Comparison of ENCODE assay signal across 1 cellular context in the genomic region with DNA sequence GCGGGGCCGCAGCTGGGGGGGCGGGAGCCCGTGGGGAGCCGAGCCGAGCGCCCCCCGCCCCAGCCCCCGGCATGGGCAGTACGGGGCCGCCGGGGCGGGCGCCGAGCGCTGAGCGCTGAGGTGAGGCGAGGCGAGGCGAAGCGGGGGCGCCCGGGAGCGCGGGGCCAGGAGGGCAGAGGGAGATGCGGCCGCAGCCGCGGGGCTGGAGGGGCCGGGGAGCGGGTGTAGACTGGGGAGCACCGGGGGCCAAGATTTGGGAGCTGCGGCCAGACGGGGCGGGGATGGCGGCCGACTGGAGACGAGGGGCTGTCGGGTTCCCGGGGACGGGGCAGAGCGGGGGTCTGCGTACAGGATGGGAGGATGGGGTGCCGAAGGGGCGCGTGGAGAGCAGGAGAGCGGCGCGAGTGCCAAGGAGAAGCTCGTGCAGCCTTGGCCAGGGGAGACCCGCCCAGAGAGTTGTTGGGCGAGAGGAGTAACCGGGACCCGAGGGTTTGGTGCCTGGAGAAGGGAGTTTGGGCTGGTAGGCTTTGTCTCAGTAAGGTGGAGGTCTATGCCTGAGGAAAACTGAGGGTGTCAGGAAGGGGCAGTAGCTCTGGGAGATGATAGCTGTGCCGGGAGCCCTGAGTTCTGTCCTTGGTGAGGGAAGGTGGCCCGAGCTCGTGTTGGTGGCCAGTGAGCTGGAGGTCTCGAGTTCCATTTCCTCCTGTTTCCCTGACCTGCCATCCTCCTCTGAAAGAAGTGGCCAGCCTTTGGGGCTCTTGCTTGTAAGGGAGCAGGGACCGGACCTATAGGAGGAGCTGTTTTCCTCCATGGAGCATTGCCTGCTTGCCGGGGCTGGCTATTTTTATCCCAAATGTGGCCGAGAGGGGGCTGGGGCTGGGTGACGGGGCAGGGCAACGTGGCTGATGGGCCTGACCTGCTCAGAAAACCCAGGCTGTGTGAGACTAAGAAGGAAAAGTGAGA.
A peak's percentile ranks its signal among the peaks of the same experiment; 100 is the strongest.
TF ChIP-seq lines count a peak whose summit lies in the region.

No MANE protein-coding gene starts in this region.

TF ChIP-seq in HEK293, 187 proteins besides CTCF, POLR2A, EP300 and RAD21 (continued from another document):
- peak; percentile 23; the same call in 1 of the 2 replicates for TF ChIP-seq MZF1 (tag by site-specific recombination; IDR thresholded peaks at IDR 0.05; ENCODE audit: borderline replicate concordance)
- TF ChIP-seq GLI2 (tag by site-specific recombination; IDR thresholded peaks at IDR 0.05; ENCODE audit: borderline replicate concordance, low read depth), result no peak
- TF ChIP-seq SCRT2 (tag by site-specific recombination; IDR thresholded peaks at IDR 0.05), result no peak
- no peak for TF ChIP-seq ZNF138 (tag by site-specific recombination; IDR thresholded peaks at IDR 0.05; ENCODE audit: borderline replicate concordance)
- TF ChIP-seq ZEB2 (tag by site-specific recombination; IDR thresholded peaks at IDR 0.05), result no peak
- TF ChIP-seq ZNF423 (tag by site-specific recombination; IDR thresholded peaks at IDR 0.05), result no peak
- TF ChIP-seq ZNF394 (tag by site-specific recombination; IDR thresholded peaks at IDR 0.05; ENCODE audit: borderline replicate concordance), result peak; percentile 52; the same call in 1 of the 2 replicates
- TF ChIP-seq KLF16 (tag by site-specific recombination; IDR thresholded peaks at IDR 0.05), result 0 out of 2 replicates have a peak, but pooled peaks have one; percentile 18
- 0 out of 2 replicates have a peak, but pooled peaks have one; percentile 27 for TF ChIP-seq ZXDB (tag by site-specific recombination; IDR thresholded peaks at IDR 0.05)
- no peak for TF ChIP-seq ZNF169 (tag by site-specific recombination; IDR thresholded peaks at IDR 0.05)
- TF ChIP-seq KLF9 (tag by site-specific recombination; IDR thresholded peaks at IDR 0.05; ENCODE audit: low read depth), result 0 out of 2 replicates have a peak, but pooled peaks have one; percentile 53
- peak; percentile 78; the same call in 1 of the 2 replicates for TF ChIP-seq IKZF3 (tag by site-specific recombination; IDR thresholded peaks at IDR 0.05)
- TF ChIP-seq, protein P1, sequence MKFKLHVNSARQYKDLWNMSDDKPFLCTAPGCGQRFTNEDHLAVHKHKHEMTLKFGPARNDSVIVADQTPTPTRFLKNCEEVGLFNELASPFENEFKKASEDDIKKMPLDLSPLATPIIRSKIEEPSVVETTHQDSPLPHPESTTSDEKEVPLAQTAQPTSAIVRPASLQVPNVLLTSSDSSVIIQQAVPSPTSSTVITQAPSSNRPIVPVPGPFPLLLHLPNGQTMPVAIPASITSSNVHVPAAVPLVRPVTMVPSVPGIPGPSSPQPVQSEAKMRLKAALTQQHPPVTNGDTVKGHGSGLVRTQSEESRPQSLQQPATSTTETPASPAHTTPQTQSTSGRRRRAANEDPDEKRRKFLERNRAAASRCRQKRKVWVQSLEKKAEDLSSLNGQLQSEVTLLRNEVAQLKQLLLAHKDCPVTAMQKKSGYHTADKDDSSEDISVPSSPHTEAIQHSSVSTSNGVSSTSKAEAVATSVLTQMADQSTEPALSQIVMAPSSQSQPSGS (tag by site-specific recombination; IDR thresholded peaks at IDR 0.05; ENCODE audit: low read depth), result no peak
- no peak for TF ChIP-seq ZNF112 (tag by site-specific recombination; IDR thresholded peaks at IDR 0.05)
- TF ChIP-seq ZNF174 (tag by site-specific recombination; IDR thresholded peaks at IDR 0.05), result no peak
- TF ChIP-seq ZNF335 (tag by site-specific recombination; conservative IDR thresholded peaks at IDR 0.05), result peak; percentile 68
- no peak for TF ChIP-seq ZNF501 (tag by site-specific recombination; IDR thresholded peaks at IDR 0.05)
- TF ChIP-seq, protein P2, sequence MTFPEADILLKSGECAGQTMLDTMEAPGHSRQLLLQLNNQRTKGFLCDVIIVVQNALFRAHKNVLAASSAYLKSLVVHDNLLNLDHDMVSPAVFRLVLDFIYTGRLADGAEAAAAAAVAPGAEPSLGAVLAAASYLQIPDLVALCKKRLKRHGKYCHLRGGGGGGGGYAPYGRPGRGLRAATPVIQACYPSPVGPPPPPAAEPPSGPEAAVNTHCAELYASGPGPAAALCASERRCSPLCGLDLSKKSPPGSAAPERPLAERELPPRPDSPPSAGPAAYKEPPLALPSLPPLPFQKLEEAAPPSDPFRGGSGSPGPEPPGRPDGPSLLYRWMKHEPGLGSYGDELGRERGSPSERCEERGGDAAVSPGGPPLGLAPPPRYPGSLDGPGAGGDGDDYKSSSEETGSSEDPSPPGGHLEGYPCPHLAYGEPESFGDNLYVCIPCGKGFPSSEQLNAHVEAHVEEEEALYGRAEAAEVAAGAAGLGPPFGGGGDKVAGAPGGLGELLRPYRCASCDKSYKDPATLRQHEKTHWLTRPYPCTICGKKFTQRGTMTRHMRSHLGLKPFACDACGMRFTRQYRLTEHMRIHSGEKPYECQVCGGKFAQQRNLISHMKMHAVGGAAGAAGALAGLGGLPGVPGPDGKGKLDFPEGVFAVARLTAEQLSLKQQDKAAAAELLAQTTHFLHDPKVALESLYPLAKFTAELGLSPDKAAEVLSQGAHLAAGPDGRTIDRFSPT (tag by site-specific recombination; IDR thresholded peaks at IDR 0.05), result 0 out of 2 replicates have a peak, but pooled peaks have one; percentile 18
- TF ChIP-seq ZBTB8A (tag by site-specific recombination; IDR thresholded peaks at IDR 0.05), result peak; percentile 37; the same call in 1 of the 2 replicates
- TF ChIP-seq, protein P3, sequence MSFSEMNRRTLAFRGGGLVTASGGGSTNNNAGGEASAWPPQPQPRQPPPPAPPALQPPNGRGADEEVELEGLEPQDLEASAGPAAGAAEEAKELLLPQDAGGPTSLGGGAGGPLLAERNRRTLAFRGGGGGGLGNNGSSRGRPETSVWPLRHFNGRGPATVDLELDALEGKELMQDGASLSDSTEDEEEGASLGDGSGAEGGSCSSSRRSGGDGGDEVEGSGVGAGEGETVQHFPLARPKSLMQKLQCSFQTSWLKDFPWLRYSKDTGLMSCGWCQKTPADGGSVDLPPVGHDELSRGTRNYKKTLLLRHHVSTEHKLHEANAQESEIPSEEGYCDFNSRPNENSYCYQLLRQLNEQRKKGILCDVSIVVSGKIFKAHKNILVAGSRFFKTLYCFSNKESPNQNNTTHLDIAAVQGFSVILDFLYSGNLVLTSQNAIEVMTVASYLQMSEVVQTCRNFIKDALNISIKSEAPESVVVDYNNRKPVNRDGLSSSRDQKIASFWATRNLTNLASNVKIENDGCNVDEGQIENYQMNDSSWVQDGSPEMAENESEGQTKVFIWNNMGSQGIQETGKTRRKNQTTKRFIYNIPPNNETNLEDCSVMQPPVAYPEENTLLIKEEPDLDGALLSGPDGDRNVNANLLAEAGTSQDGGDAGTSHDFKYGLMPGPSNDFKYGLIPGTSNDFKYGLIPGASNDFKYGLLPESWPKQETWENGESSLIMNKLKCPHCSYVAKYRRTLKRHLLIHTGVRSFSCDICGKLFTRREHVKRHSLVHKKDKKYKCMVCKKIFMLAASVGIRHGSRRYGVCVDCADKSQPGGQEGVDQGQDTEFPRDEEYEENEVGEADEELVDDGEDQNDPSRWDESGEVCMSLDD (tag by site-specific recombination; IDR thresholded peaks at IDR 0.05), result peak; percentile 89
- TF ChIP-seq ZBTB17 (tag by site-specific recombination; IDR thresholded peaks at IDR 0.05), result 0 out of 2 replicates have a peak, but pooled peaks have one; percentile 28
- 0 out of 2 replicates have a peak, but pooled peaks have one; percentile 42 for TF ChIP-seq ZNF600 (tag by site-specific recombination; IDR thresholded peaks at IDR 0.05)
- TF ChIP-seq, protein P4, sequence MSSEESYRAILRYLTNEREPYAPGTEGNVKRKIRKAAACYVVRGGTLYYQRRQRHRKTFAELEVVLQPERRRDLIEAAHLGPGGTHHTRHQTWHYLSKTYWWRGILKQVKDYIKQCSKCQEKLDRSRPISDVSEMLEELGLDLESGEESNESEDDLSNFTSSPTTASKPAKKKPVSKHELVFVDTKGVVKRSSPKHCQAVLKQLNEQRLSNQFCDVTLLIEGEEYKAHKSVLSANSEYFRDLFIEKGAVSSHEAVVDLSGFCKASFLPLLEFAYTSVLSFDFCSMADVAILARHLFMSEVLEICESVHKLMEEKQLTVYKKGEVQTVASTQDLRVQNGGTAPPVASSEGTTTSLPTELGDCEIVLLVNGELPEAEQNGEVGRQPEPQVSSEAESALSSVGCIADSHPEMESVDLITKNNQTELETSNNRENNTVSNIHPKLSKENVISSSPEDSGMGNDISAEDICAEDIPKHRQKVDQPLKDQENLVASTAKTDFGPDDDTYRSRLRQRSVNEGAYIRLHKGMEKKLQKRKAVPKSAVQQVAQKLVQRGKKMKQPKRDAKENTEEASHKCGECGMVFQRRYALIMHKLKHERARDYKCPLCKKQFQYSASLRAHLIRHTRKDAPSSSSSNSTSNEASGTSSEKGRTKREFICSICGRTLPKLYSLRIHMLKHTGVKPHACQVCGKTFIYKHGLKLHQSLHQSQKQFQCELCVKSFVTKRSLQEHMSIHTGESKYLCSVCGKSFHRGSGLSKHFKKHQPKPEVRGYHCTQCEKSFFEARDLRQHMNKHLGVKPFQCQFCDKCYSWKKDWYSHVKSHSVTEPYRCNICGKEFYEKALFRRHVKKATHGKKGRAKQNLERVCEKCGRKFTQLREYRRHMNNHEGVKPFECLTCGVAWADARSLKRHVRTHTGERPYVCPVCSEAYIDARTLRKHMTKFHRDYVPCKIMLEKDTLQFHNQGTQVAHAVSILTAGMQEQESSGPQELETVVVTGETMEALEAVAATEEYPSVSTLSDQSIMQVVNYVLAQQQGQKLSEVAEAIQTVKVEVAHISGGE (tag by site-specific recombination; conservative IDR thresholded peaks at IDR 0.05; ENCODE audit: low read depth), result 0 out of 2 replicates have a peak, but pooled peaks have one; percentile 9
- TF ChIP-seq, protein P5, sequence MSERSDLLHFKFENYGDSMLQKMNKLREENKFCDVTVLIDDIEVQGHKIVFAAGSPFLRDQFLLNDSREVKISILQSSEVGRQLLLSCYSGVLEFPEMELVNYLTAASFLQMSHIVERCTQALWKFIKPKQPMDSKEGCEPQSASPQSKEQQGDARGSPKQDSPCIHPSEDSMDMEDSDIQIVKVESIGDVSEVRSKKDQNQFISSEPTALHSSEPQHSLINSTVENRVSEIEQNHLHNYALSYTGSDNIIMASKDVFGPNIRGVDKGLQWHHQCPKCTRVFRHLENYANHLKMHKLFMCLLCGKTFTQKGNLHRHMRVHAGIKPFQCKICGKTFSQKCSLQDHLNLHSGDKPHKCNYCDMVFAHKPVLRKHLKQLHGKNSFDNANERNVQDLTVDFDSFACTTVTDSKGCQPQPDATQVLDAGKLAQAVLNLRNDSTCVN (tag by site-specific recombination; optimal IDR thresholded peaks at IDR 0.05), result peak; percentile 82
- TF ChIP-seq ZNF660 (tag by site-specific recombination; IDR thresholded peaks at IDR 0.05), result 0 out of 2 replicates have a peak, but pooled peaks have one; percentile 22
- TF ChIP-seq ZBTB7A (tag by site-specific recombination; IDR thresholded peaks at IDR 0.05; ENCODE audit: low read depth), result peak; percentile 88
- 0 out of 2 replicates have a peak, but pooled peaks have one; percentile 13 for TF ChIP-seq ZNF623 (tag by site-specific recombination; IDR thresholded peaks at IDR 0.05)
TF ChIP-seq in HEK293: peak in this region for 26.
